In genomic region chr2:174729797-174730529, GRCh38 we compare ENCODE assay signal across 9 cellular contexts. TPM values are rescaled to one million over a fixed set of nuclear protein-coding genes. Genes with fewer than 3 reads are reported as not detected.
DNase-seq lines count a peak whose midpoint lies in the region; ATAC-seq and TF ChIP-seq lines count a peak whose summit lies in the region.
"Had no signal": no experiment of that assay in that cellular context is flagged by ENCODE, and none has a peak within 500 bp of the region (broad histone marks: within the 10 kb centered on the region; RNA-seq: fewer than 3 reads in every experiment).

No MANE protein-coding gene starts in this region.

- H3K27me3 Mint-ChIP-seq in activated CD4-positive, alpha-beta T cell treated with anti-CD3 and anti-CD28 coated beads, Interleukin-2, amount 10 ng/mL, durations not matched to agents 7 days and 5 days = peaks cover 39% of the 10 kb centered on the region
- peaks cover 1% of the 10 kb centered on the region for H3K27me3 Mint-ChIP-seq in endothelial cell (ENCODE audit: unreplicated experiment)
- H3K27me3 Mint-ChIP-seq in naive B cell = peaks cover 51 to 87% (median 84%) of the 10 kb centered on the region in 3 donors

- H3K4me3 Mint-ChIP-seq in activated CD4-positive, alpha-beta T cell treated with anti-CD3 and anti-CD28 coated beads, Interleukin-2, amount 10 ng/mL, durations not matched to agents 7 days and 5 days = peak overlapping the region; percentile 74
- H3K4me3 Mint-ChIP-seq in endothelial cell (ENCODE audit: unreplicated experiment) = peak overlapping the region; percentile 79
- peak overlapping the region; percentile 39 to 87 (median 80) for H3K4me3 Mint-ChIP-seq in naive B cell

- no peaks in the 10 kb centered on the region for H3K9me3 Mint-ChIP-seq in activated CD4-positive, alpha-beta T cell treated with anti-CD3 and anti-CD28 coated beads, Interleukin-2, amount 10 ng/mL, durations not matched to agents 7 days and 5 days
- H3K9me3 Mint-ChIP-seq in endothelial cell (ENCODE audit: unreplicated experiment) (no peaks in the 10 kb centered on the region), naive B cell (peaks cover 0 to 2% (median 0%) of the 10 kb centered on the region in 7 donors)

- POLR2A ChIA-PET in activated CD4-positive, alpha-beta T cell treated with anti-CD3 and anti-CD28 coated beads, Interleukin-2, amount 10 ng/mL, durations not matched to agents 7 days and 5 days (lab: Charles Lee) = no interaction called here

- peak overlapping the region; percentile 50; the same call in 1 of the 2 replicates for H3K9ac ChIP-seq in ES-I3 (ENCODE audit: low read depth, low read length)

- TF ChIP-seq CTCF in endothelial cell (IDR thresholded peaks at IDR 0.05; ENCODE audit: unreplicated experiment) (no peak), tibial artery (IDR thresholded peaks at IDR 0.05) (no peak)

- H3K36me3 Mint-ChIP-seq in activated CD4-positive, alpha-beta T cell treated with anti-CD3 and anti-CD28 coated beads, Interleukin-2, amount 10 ng/mL, durations not matched to agents 7 days and 5 days (ENCODE audit: low read depth) = no peaks in the 10 kb centered on the region
- H3K36me3 Mint-ChIP-seq in endothelial cell (ENCODE audit: low read depth, unreplicated experiment) (no peaks in the 10 kb centered on the region), naive B cell (no peaks in the 10 kb centered on the region)

- peak; percentile 37 for DNase-seq in activated CD4-positive, alpha-beta T cell treated with anti-CD3 and anti-CD28 coated beads, Interleukin-2, amount 10 ng/mL, durations not matched to agents 7 days and 5 days
- DNase-seq in endothelial cell (ENCODE audit: low spot score) (peak; percentile 26), naive B cell (no peak), tibial artery (no peak)

- H3K36me3 ChIP-seq in ES-I3 (ENCODE audit: insufficient read depth, low read length) (no peaks in the 10 kb centered on the region), tibial artery (no peaks in the 10 kb centered on the region)

- H3K4me1 ChIP-seq in ES-I3 (ENCODE audit: insufficient read depth, low read length) (no peaks in the 10 kb centered on the region), tibial artery (peaks cover 0 to 14% (median 7%) of the 10 kb centered on the region in 4 donors)

- peaks cover 26% of the 10 kb centered on the region for H3K4me1 Mint-ChIP-seq in activated CD4-positive, alpha-beta T cell treated with anti-CD3 and anti-CD28 coated beads, Interleukin-2, amount 10 ng/mL, durations not matched to agents 7 days and 5 days
- H3K4me1 Mint-ChIP-seq in endothelial cell (ENCODE audit: unreplicated experiment) (peaks cover 19% of the 10 kb centered on the region), naive B cell (peaks cover 10 to 13% (median 12%) of the 10 kb centered on the region in 3 donors)

- peak overlapping the region; percentile 42 for H3K27ac Mint-ChIP-seq in activated CD4-positive, alpha-beta T cell treated with anti-CD3 and anti-CD28 coated beads, Interleukin-2, amount 10 ng/mL, durations not matched to agents 7 days and 5 days
- H3K27ac Mint-ChIP-seq in endothelial cell (ENCODE audit: unreplicated experiment) (no peak overlapping the region), naive B cell (peak overlapping the region in 1 of 6 donors; percentile 64)

- ATAC-seq in naive B cell (ENCODE audit: low read depth in 2 of 2) (peak; percentile 54), GM18519 (IDR thresholded peaks at IDR 0.05; ENCODE audit: low FRiP score, unreplicated experiment) (no peak), HG02588 (IDR thresholded peaks at IDR 0.05; ENCODE audit: unreplicated experiment) (no peak), GM19463 (IDR thresholded peaks at IDR 0.05; ENCODE audit: unreplicated experiment) (no peak)

- no peak overlapping the region for H3K27ac ChIP-seq in tibial artery

- CTCF ChIA-PET in activated CD4-positive, alpha-beta T cell treated with anti-CD3 and anti-CD28 coated beads, Interleukin-2, amount 10 ng/mL, durations not matched to agents 7 days and 5 days (lab: Charles Lee) = interaction anchor here (1.0 to 1.7 kb wide), 5 partner anchors 11 to 474 kb away, joined by 3 to 10 read pairs (median 3); no protein-coding TSS in a partner anchor

- H3K27me3 ChIP-seq in tibial artery = peaks cover 0 to 9% of the 10 kb centered on the region in 2 donors

- H3K9me3 ChIP-seq in ES-I3 (ENCODE audit: control insufficient read depth, insufficient read depth, low read length) (no peaks in the 10 kb centered on the region), tibial artery (no peaks in the 10 kb centered on the region)

- peak overlapping the region; percentile 45 to 56 for H3K4me3 ChIP-seq in tibial artery

- intact Hi-C loops in tibial artery (cut with DNase I; ENCODE audit: low total_unique reads) = no loop called here

RNA-seq across cellular contexts. Expression of gene CHRNA1, which starts 34.3 kb away (rescaled TPM):
- total RNA-seq in activated CD4-positive, alpha-beta T cell treated with anti-CD3 and anti-CD28 coated beads, Interleukin-2, amount 10 ng/mL, durations not matched to agents 7 days and 5 days = not detected
- total RNA-seq in endothelial cell (ENCODE audit: unreplicated experiment) = 0.41 TPM
- polyA plus RNA-seq in naive B cell (ENCODE audit: low read depth in 6 of 6) = under 1 TPM in 2 of 6 donors, not detected in 4; 0.22 to 0.45 TPM
- total RNA-seq: frontal cortex had no signal

Comparison
In these comparisons a context has a peak if more than half of its experiments do, and no peak if none do; other contexts are left out.
1. DNase-seq: peak in activated CD4-positive, alpha-beta T cell treated with anti-CD3 and anti-CD28 coated beads, Interleukin-2, amount 10 ng/mL, durations not matched to agents 7 days and 5 days (single experiment) and endothelial cell (single experiment); none in naive B cell (single experiment) and tibial artery (0 of 2).
2. ATAC-seq: peak in naive B cell (2 of 2); none in GM18519 (single experiment), HG02588 (single experiment) and GM19463 (single experiment).
3. Peak in every context shown above with its lines, with median percentiles within 50 percentile points of each other: H3K4me3 Mint-ChIP-seq.